Comparison of ENCODE assay signal across 16 cellular contexts in genomic region chr11:9285850-9286587, GRCh38.
"Had no signal": no experiment of that assay in that cellular context is flagged by ENCODE, and none has a peak within 500 bp of the region (broad histone marks: within the 10 kb centered on the region; RNA-seq: fewer than 3 reads in every experiment).

No MANE protein-coding gene starts in this region.

- H3K27me3 Mint-ChIP-seq: activated CD4-positive, alpha-beta T cell treated with anti-CD3 and anti-CD28 coated beads, Interleukin-2, amount 10 ng/mL, durations not matched to agents 7 days and 5 days; activated naive CD8-positive, alpha-beta T cell treated with anti-CD3 and anti-CD28 coated beads, Interleukin-2, amount 10 ng/mL, durations not matched to agents 7 days and 5 days; natural killer cell treated with Interleukin-12 subunit alpha and Interleukin-12 subunit beta and Interleukin-15 and Interleukin-18, amount 100 ng/mL, for 72 hours; progenitor cell of endocrine pancreas; stimulated activated naive CD8-positive, alpha-beta T cell treated with anti-CD3 and anti-CD28 coated beads, Interleukin-15, amount 100 ng/mL, for 72 hours had no signal

- DNase-seq: activated CD4-positive, alpha-beta T cell treated with anti-CD3 and anti-CD28 coated beads, Interleukin-2, amount 10 ng/mL, durations not matched to agents 7 days and 5 days; activated naive CD4-positive, alpha-beta T cell; activated naive CD8-positive, alpha-beta T cell treated with anti-CD3 and anti-CD28 coated beads, Interleukin-2, amount 10 ng/mL, durations not matched to agents 7 days and 5 days; brain microvascular endothelial cell; cerebellar nuclear complex; effector CD8-positive, alpha-beta T cell; gastrocnemius medialis; left lung; mesenchymal stem cell; right lobe of liver; stimulated activated naive CD8-positive, alpha-beta T cell treated with anti-CD3 and anti-CD28 coated beads, Interleukin-15, amount 100 ng/mL, for 72 hours; T-helper 2 cell; upper lobe of left lung had no signal

- H3K9me3 ChIP-seq: gastrocnemius medialis, left lung, right lobe of liver, upper lobe of left lung had no signal

- H3K4me2 ChIP-seq: smooth muscle cell had no signal

- H3K27ac ChIP-seq: brain microvascular endothelial cell, gastrocnemius medialis, left lung, right lobe of liver, upper lobe of left lung had no signal

- H3K4me1 ChIP-seq: gastrocnemius medialis, left lung, right lobe of liver, upper lobe of left lung had no signal

- H3K9me3 Mint-ChIP-seq: activated CD4-positive, alpha-beta T cell treated with anti-CD3 and anti-CD28 coated beads, Interleukin-2, amount 10 ng/mL, durations not matched to agents 7 days and 5 days; activated naive CD8-positive, alpha-beta T cell treated with anti-CD3 and anti-CD28 coated beads, Interleukin-2, amount 10 ng/mL, durations not matched to agents 7 days and 5 days; natural killer cell treated with Interleukin-12 subunit alpha and Interleukin-12 subunit beta and Interleukin-15 and Interleukin-18, amount 100 ng/mL, for 72 hours; stimulated activated naive CD8-positive, alpha-beta T cell treated with anti-CD3 and anti-CD28 coated beads, Interleukin-15, amount 100 ng/mL, for 72 hours had no signal

- ATAC-seq: gastrocnemius medialis; left lung; natural killer cell treated with Interleukin-12 subunit alpha and Interleukin-12 subunit beta and Interleukin-15 and Interleukin-18, amount 100 ng/mL, for 72 hours; right lobe of liver; stimulated activated naive CD8-positive, alpha-beta T cell treated with anti-CD3 and anti-CD28 coated beads, Interleukin-15, amount 100 ng/mL, for 72 hours had no signal

- H3K27ac Mint-ChIP-seq: activated CD4-positive, alpha-beta T cell treated with anti-CD3 and anti-CD28 coated beads, Interleukin-2, amount 10 ng/mL, durations not matched to agents 7 days and 5 days; activated naive CD8-positive, alpha-beta T cell treated with anti-CD3 and anti-CD28 coated beads, Interleukin-2, amount 10 ng/mL, durations not matched to agents 7 days and 5 days; progenitor cell of endocrine pancreas; stimulated activated naive CD8-positive, alpha-beta T cell treated with anti-CD3 and anti-CD28 coated beads, Interleukin-15, amount 100 ng/mL, for 72 hours had no signal

- H3K27me3 ChIP-seq: brain microvascular endothelial cell, gastrocnemius medialis, left lung, right lobe of liver, upper lobe of left lung had no signal

- H3K4me3 ChIP-seq: gastrocnemius medialis, left lung, right lobe of liver, smooth muscle cell, upper lobe of left lung had no signal

- H3K4me3 Mint-ChIP-seq: activated CD4-positive, alpha-beta T cell treated with anti-CD3 and anti-CD28 coated beads, Interleukin-2, amount 10 ng/mL, durations not matched to agents 7 days and 5 days; activated naive CD8-positive, alpha-beta T cell treated with anti-CD3 and anti-CD28 coated beads, Interleukin-2, amount 10 ng/mL, durations not matched to agents 7 days and 5 days; natural killer cell treated with Interleukin-12 subunit alpha and Interleukin-12 subunit beta and Interleukin-15 and Interleukin-18, amount 100 ng/mL, for 72 hours; stimulated activated naive CD8-positive, alpha-beta T cell treated with anti-CD3 and anti-CD28 coated beads, Interleukin-15, amount 100 ng/mL, for 72 hours had no signal

- H3K36me3 Mint-ChIP-seq: natural killer cell treated with Interleukin-12 subunit alpha and Interleukin-12 subunit beta and Interleukin-15 and Interleukin-18, amount 100 ng/mL, for 72 hours had no signal
